8 cellular contexts compared by ENCODE assay signal in the genomic region with DNA sequence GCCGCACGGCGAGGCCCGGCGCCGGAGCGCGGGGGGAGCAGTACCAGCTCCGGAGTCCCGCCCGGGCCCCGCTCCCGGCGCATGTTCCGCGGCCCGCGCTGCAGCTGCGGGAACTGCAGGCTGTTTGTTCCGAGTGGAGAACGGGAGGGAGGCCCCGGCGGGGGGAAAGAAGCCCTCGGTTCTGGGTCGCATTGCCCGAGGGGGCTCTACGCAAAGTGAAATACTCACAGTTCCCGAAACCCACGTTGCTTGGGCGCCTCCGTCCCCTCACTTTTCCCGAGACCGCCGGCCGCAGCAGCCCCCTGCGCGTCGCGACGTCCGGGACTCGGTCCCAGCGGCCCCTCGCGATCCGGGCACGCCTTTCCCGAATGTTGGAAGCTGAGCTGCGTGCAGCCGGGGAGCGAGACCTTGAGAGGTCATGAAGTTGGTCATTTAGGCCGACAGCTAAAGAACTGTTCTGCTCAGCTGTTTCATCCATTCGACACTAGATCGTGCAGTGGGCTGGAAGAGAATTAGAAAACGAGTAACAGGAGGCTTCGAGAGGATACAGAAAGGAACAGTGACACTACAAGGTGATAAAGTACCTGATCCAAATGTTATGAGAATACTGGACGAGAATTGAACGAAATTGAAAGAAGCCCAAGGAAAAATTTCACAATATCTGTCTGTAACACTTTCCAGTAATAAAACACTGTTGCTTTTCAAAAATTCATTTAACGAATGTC. TPM values are rescaled to one million over a fixed set of nuclear protein-coding genes. Genes with fewer than 3 reads are reported as not detected.
A peak's percentile ranks its signal among the peaks of the same experiment; 100 is the strongest.
DNase-seq lines count a peak whose midpoint lies in the region; ATAC-seq and TF ChIP-seq lines count a peak whose summit lies in the region.

No MANE protein-coding gene starts in this region.

- peak overlapping the region; percentile 64 for H3K9ac ChIP-seq in MM.1S (ENCODE audit: low read length)

- H3K36me3 ChIP-seq in MM.1S (replicated peaks; ENCODE audit: insufficient read depth, low read length) (no peaks in the 10 kb centered on the region), right atrium auricular region (no peaks in the 10 kb centered on the region), prostate gland (no peaks in the 10 kb centered on the region)

- peak overlapping the region; percentile 96 for H2AFZ ChIP-seq in MM.1S (ENCODE audit: low read length)

- TF ChIP-seq CTCF in MM.1S (IDR thresholded peaks at IDR 0.05; ENCODE audit: low read length) (no peak), right atrium auricular region (IDR thresholded peaks at IDR 0.05) (no peak), prostate gland (IDR thresholded peaks at IDR 0.05) (peak in 1 of 4 experiments; percentile 39)

- peak overlapping the region; percentile 77 for H3K4me3 ChIP-seq in MM.1S (ENCODE audit: low read length)
- H3K4me3 ChIP-seq in right atrium auricular region: peak overlapping the region; percentile 69 to 95
- peak overlapping the region; percentile 73 to 89 for H3K4me3 ChIP-seq in prostate gland

- no peaks in the 10 kb centered on the region for H3K9me3 ChIP-seq in MM.1S (replicated peaks; ENCODE audit: insufficient read depth, low read length)
- H3K9me3 ChIP-seq in right atrium auricular region: no peaks in the 10 kb centered on the region
- H3K9me3 ChIP-seq in prostate gland: no peaks in the 10 kb centered on the region

- H3K4me1 ChIP-seq in MM.1S (ENCODE audit: low read length) (peaks cover 14% of the 10 kb centered on the region), right atrium auricular region (peaks cover 0 to 21% of the 10 kb centered on the region in 2 donors), prostate gland (replicated peaks) (no peaks in the 10 kb centered on the region)

- H3K27ac ChIP-seq in MM.1S (ENCODE audit: low read length) (peak overlapping the region; percentile 50; the same call in 1 of the 2 replicates), right atrium auricular region (peak overlapping the region; percentile 67 to 94), prostate gland (peak overlapping the region; percentile 57 to 58)

- TF ChIP-seq POLR2A in prostate gland (IDR thresholded peaks at IDR 0.05): no peak

- H3K27me3 ChIP-seq in MM.1S (replicated peaks; ENCODE audit: insufficient read depth, low read length) (no peaks in the 10 kb centered on the region), right atrium auricular region (no peaks in the 10 kb centered on the region), prostate gland (replicated peaks; ENCODE audit: insufficient read depth) (no peaks in the 10 kb centered on the region)

- DNase-seq in NCI-H1436 (lab: John Stamatoyannopoulos, UW) (peak; percentile 84), NCI-H1436 treated with DMSO at 0.1 percent for 48 hours (lab: John Stamatoyannopoulos, UW) (no peak), MM.1S (peak; percentile 36), right atrium auricular region (ENCODE audit: low spot score) (no peak), prostate gland (ENCODE audit: low spot score) (no peak), kidney glomerular epithelial cell (lab: John Stamatoyannopoulos, UW) (no peak)
- peak; percentile 4 for DNase-seq in activated naive CD8-positive, alpha-beta T cell treated with anti-CD3 and anti-CD28 coated beads, Interleukin-2, amount 50 U/mL, for 16 hours (ENCODE audit: low read depth, low spot score)

- peaks cover 6% of the 10 kb centered on the region for H3F3A ChIP-seq in MM.1S (ENCODE audit: insufficient read depth, low read length)

- peak overlapping the region; percentile 96 for H3K4me2 ChIP-seq in MM.1S (ENCODE audit: low read depth, low read length)

- H4K20me1 ChIP-seq in MM.1S (ENCODE audit: insufficient read depth, low read length): no peaks in the 10 kb centered on the region

- ATAC-seq in GM21529 (IDR thresholded peaks at IDR 0.05; ENCODE audit: unreplicated experiment): peak; percentile 41

- H3K9me2 ChIP-seq in MM.1S (replicated peaks; ENCODE audit: insufficient read depth, low read length): no peaks in the 10 kb centered on the region

- peaks cover 44% of the 10 kb centered on the region for H3K79me2 ChIP-seq in MM.1S (ENCODE audit: low read length)

- intact Hi-C loops in prostate gland (cut with DNase I): no loop called here

- 2% methylated on average over 59 of the region's 59 CpGs for WGBS in prostate gland

RNA-seq across cellular contexts. Expression of a gene that starts 0.6 kb away (rescaled TPM):
- 10 to 100 TPM in 1 of 2 donors, 1 to 10 TPM in 1; 2.9 to 11.0 TPM for total RNA-seq in right atrium auricular region
- 1 to 10 TPM; 3.9 to 8.0 TPM for total RNA-seq in prostate gland

Comparison
In these comparisons a context has a peak if more than half of its experiments do, and no peak if none do; other contexts are left out.
1. DNase-seq: peak in NCI-H1436 (single experiment), MM.1S (single experiment) and activated naive CD8-positive, alpha-beta T cell treated with anti-CD3 and anti-CD28 coated beads, Interleukin-2, amount 50 U/mL, for 16 hours (single experiment); none in NCI-H1436 treated with DMSO at 0.1 percent for 48 hours (single experiment), right atrium auricular region (single experiment), prostate gland (single experiment) and kidney glomerular epithelial cell (single experiment).
2. Peak in every context shown above with its lines, with median percentiles within 50 percentile points of each other: H3K27ac ChIP-seq and H3K4me3 ChIP-seq.